ENCODE assay signal across 1 cellular context in the genomic region with DNA sequence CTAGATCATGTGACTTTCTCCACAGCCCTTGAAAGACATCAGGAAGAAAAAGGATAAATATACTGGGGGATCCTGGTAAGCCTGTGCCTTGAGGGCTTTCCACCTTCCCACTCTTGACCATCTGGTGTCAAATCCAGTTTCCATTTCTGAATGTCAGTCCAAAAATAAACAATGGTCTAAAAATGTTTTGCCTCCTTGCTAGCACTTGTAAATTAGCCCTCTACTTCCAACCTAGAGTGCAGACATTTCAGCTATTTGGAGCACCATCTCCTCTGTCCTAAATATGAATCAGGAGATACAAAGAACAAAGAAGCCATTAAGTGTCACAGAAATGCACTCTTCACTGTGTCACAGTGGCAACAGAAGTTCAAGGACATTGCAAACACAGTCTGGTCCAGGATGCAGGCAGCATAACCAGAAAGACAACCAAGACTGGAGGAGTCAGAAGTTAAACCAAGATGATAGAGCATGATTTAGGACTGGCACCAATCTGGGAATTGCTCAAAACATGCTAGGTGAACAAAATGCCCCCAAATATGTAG.
TF ChIP-seq lines count a peak whose summit lies in the region.

No MANE protein-coding gene starts in this region.

TF ChIP-seq in HepG2, 621 proteins besides CTCF, POLR2A, EP300 and RAD21 (continued from another document and continues in another):
- TF ChIP-seq, protein P1, sequence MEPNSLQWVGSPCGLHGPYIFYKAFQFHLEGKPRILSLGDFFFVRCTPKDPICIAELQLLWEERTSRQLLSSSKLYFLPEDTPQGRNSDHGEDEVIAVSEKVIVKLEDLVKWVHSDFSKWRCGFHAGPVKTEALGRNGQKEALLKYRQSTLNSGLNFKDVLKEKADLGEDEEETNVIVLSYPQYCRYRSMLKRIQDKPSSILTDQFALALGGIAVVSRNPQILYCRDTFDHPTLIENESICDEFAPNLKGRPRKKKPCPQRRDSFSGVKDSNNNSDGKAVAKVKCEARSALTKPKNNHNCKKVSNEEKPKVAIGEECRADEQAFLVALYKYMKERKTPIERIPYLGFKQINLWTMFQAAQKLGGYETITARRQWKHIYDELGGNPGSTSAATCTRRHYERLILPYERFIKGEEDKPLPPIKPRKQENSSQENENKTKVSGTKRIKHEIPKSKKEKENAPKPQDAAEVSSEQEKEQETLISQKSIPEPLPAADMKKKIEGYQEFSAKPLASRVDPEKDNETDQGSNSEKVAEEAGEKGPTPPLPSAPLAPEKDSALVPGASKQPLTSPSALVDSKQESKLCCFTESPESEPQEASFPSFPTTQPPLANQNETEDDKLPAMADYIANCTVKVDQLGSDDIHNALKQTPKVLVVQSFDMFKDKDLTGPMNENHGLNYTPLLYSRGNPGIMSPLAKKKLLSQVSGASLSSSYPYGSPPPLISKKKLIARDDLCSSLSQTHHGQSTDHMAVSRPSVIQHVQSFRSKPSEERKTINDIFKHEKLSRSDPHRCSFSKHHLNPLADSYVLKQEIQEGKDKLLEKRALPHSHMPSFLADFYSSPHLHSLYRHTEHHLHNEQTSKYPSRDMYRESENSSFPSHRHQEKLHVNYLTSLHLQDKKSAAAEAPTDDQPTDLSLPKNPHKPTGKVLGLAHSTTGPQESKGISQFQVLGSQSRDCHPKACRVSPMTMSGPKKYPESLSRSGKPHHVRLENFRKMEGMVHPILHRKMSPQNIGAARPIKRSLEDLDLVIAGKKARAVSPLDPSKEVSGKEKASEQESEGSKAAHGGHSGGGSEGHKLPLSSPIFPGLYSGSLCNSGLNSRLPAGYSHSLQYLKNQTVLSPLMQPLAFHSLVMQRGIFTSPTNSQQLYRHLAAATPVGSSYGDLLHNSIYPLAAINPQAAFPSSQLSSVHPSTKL (CRISPR knock-in tag; IDR thresholded peaks at IDR 0.05), result peak; percentile 88
- TF ChIP-seq, protein P2, sequence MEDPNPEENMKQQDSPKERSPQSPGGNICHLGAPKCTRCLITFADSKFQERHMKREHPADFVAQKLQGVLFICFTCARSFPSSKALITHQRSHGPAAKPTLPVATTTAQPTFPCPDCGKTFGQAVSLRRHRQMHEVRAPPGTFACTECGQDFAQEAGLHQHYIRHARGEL (CRISPR knock-in tag; IDR thresholded peaks at IDR 0.05), result no peak
- TF ChIP-seq, protein P3, sequence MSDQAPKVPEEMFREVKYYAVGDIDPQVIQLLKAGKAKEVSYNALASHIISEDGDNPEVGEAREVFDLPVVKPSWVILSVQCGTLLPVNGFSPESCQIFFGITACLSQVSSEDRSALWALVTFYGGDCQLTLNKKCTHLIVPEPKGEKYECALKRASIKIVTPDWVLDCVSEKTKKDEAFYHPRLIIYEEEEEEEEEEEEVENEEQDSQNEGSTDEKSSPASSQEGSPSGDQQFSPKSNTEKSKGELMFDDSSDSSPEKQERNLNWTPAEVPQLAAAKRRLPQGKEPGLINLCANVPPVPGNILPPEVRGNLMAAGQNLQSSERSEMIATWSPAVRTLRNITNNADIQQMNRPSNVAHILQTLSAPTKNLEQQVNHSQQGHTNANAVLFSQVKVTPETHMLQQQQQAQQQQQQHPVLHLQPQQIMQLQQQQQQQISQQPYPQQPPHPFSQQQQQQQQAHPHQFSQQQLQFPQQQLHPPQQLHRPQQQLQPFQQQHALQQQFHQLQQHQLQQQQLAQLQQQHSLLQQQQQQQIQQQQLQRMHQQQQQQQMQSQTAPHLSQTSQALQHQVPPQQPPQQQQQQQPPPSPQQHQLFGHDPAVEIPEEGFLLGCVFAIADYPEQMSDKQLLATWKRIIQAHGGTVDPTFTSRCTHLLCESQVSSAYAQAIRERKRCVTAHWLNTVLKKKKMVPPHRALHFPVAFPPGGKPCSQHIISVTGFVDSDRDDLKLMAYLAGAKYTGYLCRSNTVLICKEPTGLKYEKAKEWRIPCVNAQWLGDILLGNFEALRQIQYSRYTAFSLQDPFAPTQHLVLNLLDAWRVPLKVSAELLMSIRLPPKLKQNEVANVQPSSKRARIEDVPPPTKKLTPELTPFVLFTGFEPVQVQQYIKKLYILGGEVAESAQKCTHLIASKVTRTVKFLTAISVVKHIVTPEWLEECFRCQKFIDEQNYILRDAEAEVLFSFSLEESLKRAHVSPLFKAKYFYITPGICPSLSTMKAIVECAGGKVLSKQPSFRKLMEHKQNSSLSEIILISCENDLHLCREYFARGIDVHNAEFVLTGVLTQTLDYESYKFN (CRISPR knock-in tag; conservative IDR thresholded peaks at IDR 0.05), result peak; percentile 45
- no peak for TF ChIP-seq RBM22 (optimal IDR thresholded peaks at IDR 0.05; ENCODE audit: low read length)
- TF ChIP-seq HNF4A (CRISPR knock-in tag; IDR thresholded peaks at IDR 0.05), result peak; percentile 63
- peak; percentile 45; the same call in 1 of the 2 replicates for TF ChIP-seq ELF3 (CRISPR knock-in tag; IDR thresholded peaks at IDR 0.05)
- TF ChIP-seq SOX13 (IDR thresholded peaks at IDR 0.05), result no peak
- TF ChIP-seq SOX13 (CRISPR knock-in tag; conservative IDR thresholded peaks at IDR 0.05 in 1 of 2, IDR thresholded peaks at IDR 0.05 in 1 of 2), result peak in 1 of 2 experiments; percentile 79; a peak in 2 of 4 replicates
- TF ChIP-seq ZNF331 (CRISPR knock-in tag; IDR thresholded peaks at IDR 0.05), result peak; percentile 55; the same call in 1 of the 2 replicates
- no peak for TF ChIP-seq FOXA1 (IDR thresholded peaks at IDR 0.05)
- TF ChIP-seq FOXA1 (CRISPR knock-in tag; IDR thresholded peaks at IDR 0.05), result 0 out of 2 replicates have a peak, but pooled peaks have one; percentile 16
- TF ChIP-seq, protein P4, sequence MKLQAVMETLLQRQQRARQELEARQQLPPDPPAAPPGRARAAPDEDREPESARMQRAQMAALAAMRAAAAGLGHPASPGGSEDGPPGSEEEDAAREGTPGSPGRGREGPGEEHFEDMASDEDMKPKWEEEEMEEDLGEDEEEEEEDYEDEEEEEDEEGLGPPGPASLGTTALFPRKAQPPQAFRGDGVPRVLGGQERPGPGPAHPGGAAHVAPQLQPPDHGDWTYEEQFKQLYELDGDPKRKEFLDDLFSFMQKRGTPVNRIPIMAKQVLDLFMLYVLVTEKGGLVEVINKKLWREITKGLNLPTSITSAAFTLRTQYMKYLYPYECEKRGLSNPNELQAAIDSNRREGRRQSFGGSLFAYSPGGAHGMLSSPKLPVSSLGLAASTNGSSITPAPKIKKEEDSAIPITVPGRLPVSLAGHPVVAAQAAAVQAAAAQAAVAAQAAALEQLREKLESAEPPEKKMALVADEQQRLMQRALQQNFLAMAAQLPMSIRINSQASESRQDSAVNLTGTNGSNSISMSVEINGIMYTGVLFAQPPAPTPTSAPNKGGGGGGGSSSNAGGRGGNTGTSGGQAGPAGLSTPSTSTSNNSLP (IDR thresholded peaks at IDR 0.05; ENCODE audit: low read depth, low read length), result no peak
- TF ChIP-seq SKI (IDR thresholded peaks at IDR 0.05; ENCODE audit: partially characterized antibody), result peak; percentile 19
- TF ChIP-seq, protein P5, sequence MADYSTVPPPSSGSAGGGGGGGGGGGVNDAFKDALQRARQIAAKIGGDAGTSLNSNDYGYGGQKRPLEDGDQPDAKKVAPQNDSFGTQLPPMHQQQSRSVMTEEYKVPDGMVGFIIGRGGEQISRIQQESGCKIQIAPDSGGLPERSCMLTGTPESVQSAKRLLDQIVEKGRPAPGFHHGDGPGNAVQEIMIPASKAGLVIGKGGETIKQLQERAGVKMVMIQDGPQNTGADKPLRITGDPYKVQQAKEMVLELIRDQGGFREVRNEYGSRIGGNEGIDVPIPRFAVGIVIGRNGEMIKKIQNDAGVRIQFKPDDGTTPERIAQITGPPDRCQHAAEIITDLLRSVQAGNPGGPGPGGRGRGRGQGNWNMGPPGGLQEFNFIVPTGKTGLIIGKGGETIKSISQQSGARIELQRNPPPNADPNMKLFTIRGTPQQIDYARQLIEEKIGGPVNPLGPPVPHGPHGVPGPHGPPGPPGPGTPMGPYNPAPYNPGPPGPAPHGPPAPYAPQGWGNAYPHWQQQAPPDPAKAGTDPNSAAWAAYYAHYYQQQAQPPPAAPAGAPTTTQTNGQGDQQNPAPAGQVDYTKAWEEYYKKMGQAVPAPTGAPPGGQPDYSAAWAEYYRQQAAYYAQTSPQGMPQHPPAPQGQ (CRISPR knock-in tag; IDR thresholded peaks at IDR 0.05; ENCODE audit: borderline replicate concordance), result no peak
- peak; percentile 82; the same call in 1 of the 2 replicates for TF ChIP-seq ZNF292 (CRISPR knock-in tag; IDR thresholded peaks at IDR 0.05; ENCODE audit: borderline replicate concordance, low read depth)
- TF ChIP-seq MATR3 (CRISPR knock-in tag; IDR thresholded peaks at IDR 0.05), result no peak
- no peak for TF ChIP-seq TBL1XR1 (IDR thresholded peaks at IDR 0.05; ENCODE audit: borderline replicate concordance, low read length, partially characterized antibody)
- no peak for TF ChIP-seq CBX5 (CRISPR knock-in tag; IDR thresholded peaks at IDR 0.05; ENCODE audit: borderline replicate concordance)
- TF ChIP-seq, protein P6, sequence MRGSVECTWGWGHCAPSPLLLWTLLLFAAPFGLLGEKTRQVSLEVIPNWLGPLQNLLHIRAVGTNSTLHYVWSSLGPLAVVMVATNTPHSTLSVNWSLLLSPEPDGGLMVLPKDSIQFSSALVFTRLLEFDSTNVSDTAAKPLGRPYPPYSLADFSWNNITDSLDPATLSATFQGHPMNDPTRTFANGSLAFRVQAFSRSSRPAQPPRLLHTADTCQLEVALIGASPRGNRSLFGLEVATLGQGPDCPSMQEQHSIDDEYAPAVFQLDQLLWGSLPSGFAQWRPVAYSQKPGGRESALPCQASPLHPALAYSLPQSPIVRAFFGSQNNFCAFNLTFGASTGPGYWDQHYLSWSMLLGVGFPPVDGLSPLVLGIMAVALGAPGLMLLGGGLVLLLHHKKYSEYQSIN (CRISPR knock-in tag; IDR thresholded peaks at IDR 0.05; ENCODE audit: borderline replicate concordance), result no peak
- TF ChIP-seq PHF5A (CRISPR knock-in tag; IDR thresholded peaks at IDR 0.05; ENCODE audit: low read depth, unreplicated experiment), result no peak
- TF ChIP-seq ZMYM4 (CRISPR knock-in tag; IDR thresholded peaks at IDR 0.05), result 0 out of 2 replicates have a peak, but pooled peaks have one; percentile 18
- no peak for TF ChIP-seq TAF1 (CRISPR knock-in tag; IDR thresholded peaks at IDR 0.05)
- TF ChIP-seq FOSL2 (CRISPR knock-in tag; IDR thresholded peaks at IDR 0.05), result 0 out of 2 replicates have a peak, but pooled peaks have one; percentile 20
- TF ChIP-seq, protein P7, sequence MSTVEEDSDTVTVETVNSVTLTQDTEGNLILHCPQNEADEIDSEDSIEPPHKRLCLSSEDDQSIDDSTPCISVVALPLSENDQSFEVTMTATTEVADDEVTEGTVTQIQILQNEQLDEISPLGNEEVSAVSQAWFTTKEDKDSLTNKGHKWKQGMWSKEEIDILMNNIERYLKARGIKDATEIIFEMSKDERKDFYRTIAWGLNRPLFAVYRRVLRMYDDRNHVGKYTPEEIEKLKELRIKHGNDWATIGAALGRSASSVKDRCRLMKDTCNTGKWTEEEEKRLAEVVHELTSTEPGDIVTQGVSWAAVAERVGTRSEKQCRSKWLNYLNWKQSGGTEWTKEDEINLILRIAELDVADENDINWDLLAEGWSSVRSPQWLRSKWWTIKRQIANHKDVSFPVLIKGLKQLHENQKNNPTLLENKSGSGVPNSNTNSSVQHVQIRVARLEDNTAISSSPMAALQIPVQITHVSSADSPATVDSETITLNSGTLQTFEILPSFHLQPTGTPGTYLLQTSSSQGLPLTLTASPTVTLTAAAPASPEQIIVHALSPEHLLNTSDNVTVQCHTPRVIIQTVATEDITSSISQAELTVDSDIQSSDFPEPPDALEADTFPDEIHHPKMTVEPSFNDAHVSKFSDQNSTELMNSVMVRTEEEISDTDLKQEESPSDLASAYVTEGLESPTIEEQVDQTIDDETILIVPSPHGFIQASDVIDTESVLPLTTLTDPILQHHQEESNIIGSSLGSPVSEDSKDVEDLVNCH (CRISPR knock-in tag; IDR thresholded peaks at IDR 0.05), result no peak
- TF ChIP-seq EHMT2 (IDR thresholded peaks at IDR 0.05; ENCODE audit: borderline replicate concordance, low read depth, low read length), result peak; percentile 54; the same call in 1 of the 2 replicates
- TF ChIP-seq FOXA3 (CRISPR knock-in tag; IDR thresholded peaks at IDR 0.05), result peak; percentile 49; the same call in 1 of the 2 replicates
- no peak for TF ChIP-seq CBFB (CRISPR knock-in tag; IDR thresholded peaks at IDR 0.05)
- peak; percentile 81 for TF ChIP-seq BCL6 (CRISPR knock-in tag; IDR thresholded peaks at IDR 0.05)
- no peak for TF ChIP-seq CBX2 (IDR thresholded peaks at IDR 0.05; ENCODE audit: low read depth, low read length)
- no peak for TF ChIP-seq CBX2 (CRISPR knock-in tag; IDR thresholded peaks at IDR 0.05; ENCODE audit: low read depth)
- TF ChIP-seq SOX6 (IDR thresholded peaks at IDR 0.05), result no peak
- TF ChIP-seq SOX6 (CRISPR knock-in tag; IDR thresholded peaks at IDR 0.05), result peak; percentile 68
- 0 out of 2 replicates have a peak, but pooled peaks have one; percentile 31 for TF ChIP-seq HDAC1 (CRISPR knock-in tag; IDR thresholded peaks at IDR 0.05)
- TF ChIP-seq RCOR2 (CRISPR knock-in tag; IDR thresholded peaks at IDR 0.05), result peak; percentile 63; the same call in 1 of the 2 replicates
- 0 out of 2 replicates have a peak, but pooled peaks have one; percentile 25 for TF ChIP-seq ZNF644 (CRISPR knock-in tag; IDR thresholded peaks at IDR 0.05; ENCODE audit: low read depth)
- TF ChIP-seq, protein P8, sequence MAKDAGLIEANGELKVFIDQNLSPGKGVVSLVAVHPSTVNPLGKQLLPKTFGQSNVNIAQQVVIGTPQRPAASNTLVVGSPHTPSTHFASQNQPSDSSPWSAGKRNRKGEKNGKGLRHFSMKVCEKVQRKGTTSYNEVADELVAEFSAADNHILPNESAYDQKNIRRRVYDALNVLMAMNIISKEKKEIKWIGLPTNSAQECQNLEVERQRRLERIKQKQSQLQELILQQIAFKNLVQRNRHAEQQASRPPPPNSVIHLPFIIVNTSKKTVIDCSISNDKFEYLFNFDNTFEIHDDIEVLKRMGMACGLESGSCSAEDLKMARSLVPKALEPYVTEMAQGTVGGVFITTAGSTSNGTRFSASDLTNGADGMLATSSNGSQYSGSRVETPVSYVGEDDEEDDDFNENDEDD (CRISPR knock-in tag; IDR thresholded peaks at IDR 0.05; ENCODE audit: borderline replicate concordance), result no peak
- TF ChIP-seq, protein P9, sequence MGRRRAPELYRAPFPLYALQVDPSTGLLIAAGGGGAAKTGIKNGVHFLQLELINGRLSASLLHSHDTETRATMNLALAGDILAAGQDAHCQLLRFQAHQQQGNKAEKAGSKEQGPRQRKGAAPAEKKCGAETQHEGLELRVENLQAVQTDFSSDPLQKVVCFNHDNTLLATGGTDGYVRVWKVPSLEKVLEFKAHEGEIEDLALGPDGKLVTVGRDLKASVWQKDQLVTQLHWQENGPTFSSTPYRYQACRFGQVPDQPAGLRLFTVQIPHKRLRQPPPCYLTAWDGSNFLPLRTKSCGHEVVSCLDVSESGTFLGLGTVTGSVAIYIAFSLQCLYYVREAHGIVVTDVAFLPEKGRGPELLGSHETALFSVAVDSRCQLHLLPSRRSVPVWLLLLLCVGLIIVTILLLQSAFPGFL (CRISPR knock-in tag; IDR thresholded peaks at IDR 0.05), result no peak
- TF ChIP-seq TCF7L2 (IDR thresholded peaks at IDR 0.05; ENCODE audit: low read depth, low read length), result no peak
- TF ChIP-seq MED8 (CRISPR knock-in tag; IDR thresholded peaks at IDR 0.05; ENCODE audit: insufficient replicate concordance), result peak; percentile 26
- no peak for TF ChIP-seq LCORL (IDR thresholded peaks at IDR 0.05)
- TF ChIP-seq LCORL (CRISPR knock-in tag; IDR thresholded peaks at IDR 0.05), result peak; percentile 54; the same call in 1 of the 2 replicates
- TF ChIP-seq, protein P10, sequence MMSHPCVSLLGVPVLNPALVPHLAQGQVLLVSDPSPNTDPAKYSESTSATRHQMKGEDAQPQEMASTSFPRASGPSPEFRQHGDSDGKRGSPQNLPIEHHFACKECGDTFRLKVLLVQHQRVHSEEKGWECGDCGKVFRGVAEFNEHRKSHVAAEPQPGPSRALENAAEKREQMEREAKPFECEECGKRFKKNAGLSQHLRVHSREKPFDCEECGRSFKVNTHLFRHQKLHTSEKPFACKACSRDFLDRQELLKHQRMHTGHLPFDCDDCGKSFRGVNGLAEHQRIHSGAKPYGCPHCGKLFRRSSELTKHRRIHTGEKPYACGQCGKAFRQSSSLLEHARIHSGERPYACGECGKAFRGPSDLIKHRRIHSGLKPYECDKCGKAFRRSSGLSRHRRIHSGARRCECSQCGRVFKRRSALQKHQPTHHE (CRISPR knock-in tag; IDR thresholded peaks at IDR 0.05; ENCODE audit: borderline replicate concordance), result no peak
